In the genomic region with DNA sequence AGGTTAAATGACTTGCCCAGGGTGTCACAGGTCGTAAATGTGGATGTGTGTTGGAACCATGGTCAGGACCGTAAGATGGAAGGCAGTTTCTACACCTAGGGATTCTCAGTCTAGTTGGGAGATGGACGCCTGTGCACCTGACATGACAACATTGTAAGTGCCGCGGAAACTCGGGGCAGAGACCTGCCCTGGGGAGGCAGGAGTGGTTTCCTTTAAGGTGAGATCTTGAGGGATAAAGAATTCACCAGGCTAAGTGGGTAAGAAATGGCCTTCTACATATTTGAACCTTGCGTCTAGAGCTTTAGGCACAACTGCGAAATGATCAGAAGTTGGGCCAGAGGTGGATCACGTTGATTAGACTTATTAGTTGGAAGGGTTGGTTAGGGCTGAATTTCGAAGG, we compare ENCODE assay signal across 2 cellular contexts.
TF ChIP-seq lines count a peak whose summit lies in the region.

No MANE protein-coding gene starts in this region.

TF ChIP-seq in SK-N-SH, 30 proteins besides CTCF, POLR2A, EP300 and RAD21 (continued from another document):
- TF ChIP-seq, protein P1, sequence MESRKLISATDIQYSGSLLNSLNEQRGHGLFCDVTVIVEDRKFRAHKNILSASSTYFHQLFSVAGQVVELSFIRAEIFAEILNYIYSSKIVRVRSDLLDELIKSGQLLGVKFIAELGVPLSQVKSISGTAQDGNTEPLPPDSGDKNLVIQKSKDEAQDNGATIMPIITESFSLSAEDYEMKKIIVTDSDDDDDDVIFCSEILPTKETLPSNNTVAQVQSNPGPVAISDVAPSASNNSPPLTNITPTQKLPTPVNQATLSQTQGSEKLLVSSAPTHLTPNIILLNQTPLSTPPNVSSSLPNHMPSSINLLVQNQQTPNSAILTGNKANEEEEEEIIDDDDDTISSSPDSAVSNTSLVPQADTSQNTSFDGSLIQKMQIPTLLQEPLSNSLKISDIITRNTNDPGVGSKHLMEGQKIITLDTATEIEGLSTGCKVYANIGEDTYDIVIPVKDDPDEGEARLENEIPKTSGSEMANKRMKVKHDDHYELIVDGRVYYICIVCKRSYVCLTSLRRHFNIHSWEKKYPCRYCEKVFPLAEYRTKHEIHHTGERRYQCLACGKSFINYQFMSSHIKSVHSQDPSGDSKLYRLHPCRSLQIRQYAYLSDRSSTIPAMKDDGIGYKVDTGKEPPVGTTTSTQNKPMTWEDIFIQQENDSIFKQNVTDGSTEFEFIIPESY (IDR thresholded peaks at IDR 0.05; ENCODE audit: borderline replicate concordance, low read depth) = no peak
- TF ChIP-seq RFX5 (IDR thresholded peaks at IDR 0.05; ENCODE audit: low read length) (no peak), EZH2phosphoT487 (IDR thresholded peaks at IDR 0.05; ENCODE audit: borderline replicate concordance, low read depth) (no peak), RCOR1 (IDR thresholded peaks at IDR 0.05; ENCODE audit: low read length) (no peak)

TF ChIP-seq in SK-N-SH treated with all-trans-retinoic acid at 6 μM for 48 hours, 23 proteins besides CTCF, POLR2A, EP300 and RAD21 (continued from another document):
- TF ChIP-seq POU6F1 (CRISPR knock-in tag; IDR thresholded peaks at IDR 0.05; ENCODE audit: borderline replicate concordance, low read depth) = no peak
